9 cellular contexts compared by ENCODE assay signal in the genomic region with DNA sequence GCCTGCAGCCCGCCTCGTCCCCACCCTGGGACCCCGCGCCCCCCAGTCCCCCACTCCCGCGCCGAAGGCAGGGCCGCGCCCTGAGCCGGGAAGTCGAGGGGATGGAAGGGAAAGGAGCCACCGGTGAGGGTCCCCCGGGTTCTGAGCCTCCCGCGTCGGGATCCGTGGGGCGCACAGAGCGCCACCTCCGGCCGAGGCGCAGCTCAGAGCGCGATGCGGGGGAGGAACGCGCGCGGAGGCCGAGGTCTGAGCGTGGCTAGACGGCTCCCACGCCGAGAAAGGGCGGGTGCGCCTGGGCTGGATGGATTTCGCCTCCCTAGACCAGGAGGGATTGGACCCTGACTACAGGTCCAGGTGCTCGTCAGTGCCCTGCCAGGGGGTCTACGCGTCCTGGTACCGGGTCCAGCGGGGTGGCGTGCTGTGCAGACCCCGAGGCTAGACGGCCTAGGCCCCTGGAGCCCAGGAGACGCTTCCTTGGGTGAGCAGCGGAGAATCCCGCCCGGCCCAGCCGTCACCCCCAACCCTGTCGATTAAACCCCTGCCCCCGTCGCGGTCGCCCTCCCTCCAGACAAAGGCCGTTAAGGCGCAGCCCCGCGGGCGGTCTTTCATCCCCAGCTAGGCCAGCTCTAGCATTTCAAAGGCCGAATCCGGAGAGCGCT. TPM values are rescaled to one million over a fixed set of nuclear protein-coding genes. Genes with fewer than 3 reads are reported as not detected.
DNase-seq lines count a peak whose midpoint lies in the region; ATAC-seq and TF ChIP-seq lines count a peak whose summit lies in the region.
"Had no signal": no experiment of that assay in that cellular context is flagged by ENCODE, and none has a peak within 500 bp of the region (broad histone marks: within the 10 kb centered on the region; RNA-seq: fewer than 3 reads in every experiment).

No MANE protein-coding gene starts in this region.

- TF ChIP-seq CTCF in parathyroid adenoma (IDR thresholded peaks at IDR 0.05) (no peak), MM.1S (IDR thresholded peaks at IDR 0.05; ENCODE audit: low read length) (no peak)

- H3K27ac Mint-ChIP-seq in CD8-positive, alpha-beta memory T cell, result no peak overlapping the region

- no peak overlapping the region for H3K27ac ChIP-seq in CD8-positive, alpha-beta memory T cell (ENCODE audit: low read depth, low read length)
- H3K27ac ChIP-seq in epithelial cell of prostate (peak overlapping the region; percentile 80), parathyroid adenoma (peak overlapping the region; percentile 64), MM.1S (ENCODE audit: low read length) (no peak overlapping the region)

- no peaks in the 10 kb centered on the region for H3K9me2 ChIP-seq in MM.1S (replicated peaks; ENCODE audit: insufficient read depth, low read length)

- no peaks in the 10 kb centered on the region for H3K9me3 ChIP-seq in CD8-positive, alpha-beta memory T cell (ENCODE audit: low read length)
- H3K9me3 ChIP-seq in parathyroid adenoma (ENCODE audit: control insufficient read depth, low read length), result no peaks in the 10 kb centered on the region
- H3K9me3 ChIP-seq in MM.1S (replicated peaks; ENCODE audit: insufficient read depth, low read length), result no peaks in the 10 kb centered on the region

- H3K27me3 ChIP-seq in CD8-positive, alpha-beta memory T cell (ENCODE audit: insufficient read depth, low read length, poor library complexity, severe bottlenecking), result peaks cover 22% of the 10 kb centered on the region
- no peaks in the 10 kb centered on the region for H3K27me3 ChIP-seq in parathyroid adenoma (ENCODE audit: control insufficient read depth, insufficient read depth, low read length)
- H3K27me3 ChIP-seq in MM.1S (replicated peaks; ENCODE audit: insufficient read depth, low read length), result no peaks in the 10 kb centered on the region

- H3K36me3 Mint-ChIP-seq in CD8-positive, alpha-beta memory T cell, result no peaks in the 10 kb centered on the region

- H3K9me3 Mint-ChIP-seq in CD8-positive, alpha-beta memory T cell, result peaks cover 0 to 2% (median 0%) of the 10 kb centered on the region in 5 donors

- H3K79me2 ChIP-seq in parathyroid adenoma (no peaks in the 10 kb centered on the region), MM.1S (ENCODE audit: low read length) (no peaks in the 10 kb centered on the region)

- peak overlapping the region; percentile 78 for H3K4me2 ChIP-seq in parathyroid adenoma (ENCODE audit: low read length)
- H3K4me2 ChIP-seq in MM.1S (ENCODE audit: low read depth, low read length), result no peak overlapping the region

- H4K20me1 ChIP-seq in MM.1S (ENCODE audit: insufficient read depth, low read length), result no peaks in the 10 kb centered on the region

- H3K4me3 ChIP-seq in CD8-positive, alpha-beta memory T cell (ENCODE audit: low read length), result no peak overlapping the region
- H3K4me3 ChIP-seq in parathyroid adenoma (ENCODE audit: low read depth, low read length) (peak overlapping the region; percentile 43), MM.1S (ENCODE audit: low read length) (no peak overlapping the region)

- H3K4me3 Mint-ChIP-seq in CD8-positive, alpha-beta memory T cell, result peak overlapping the region in 4 of 7 donors; percentile 25 to 54 (median 42)

- no peak for DNase-seq in CD8-positive, alpha-beta memory T cell
- DNase-seq in epithelial cell of prostate (ENCODE audit: low read depth, low spot score) (no peak), C1 segment of cervical spinal cord (lab: John Stamatoyannopoulos, UW) (no peak), MM.1S (no peak), NCI-H2107 (lab: John Stamatoyannopoulos, UW) (no peak)
- DNase-seq: stimulated activated CD8-positive, alpha-beta memory T cell treated with anti-CD3 and anti-CD28 coated beads, Interleukin-4, amount 100 ng/mL, for 48 hours had no signal

- no peaks in the 10 kb centered on the region for H3K36me3 ChIP-seq in CD8-positive, alpha-beta memory T cell (ENCODE audit: insufficient read depth, low read length)
- H3K36me3 ChIP-seq in parathyroid adenoma (ENCODE audit: control insufficient read depth, insufficient read depth, low read length), result no peaks in the 10 kb centered on the region
- no peaks in the 10 kb centered on the region for H3K36me3 ChIP-seq in MM.1S (replicated peaks; ENCODE audit: insufficient read depth, low read length)

- H3F3A ChIP-seq in MM.1S (ENCODE audit: insufficient read depth, low read length), result no peaks in the 10 kb centered on the region

- POLR2A ChIA-PET in CD8-positive, alpha-beta memory T cell (lab: Charles Lee), result no interaction called here

- H2AFZ ChIP-seq in parathyroid adenoma, result peak overlapping the region; percentile 75
- H2AFZ ChIP-seq in MM.1S (ENCODE audit: low read length), result no peak overlapping the region

- peaks cover 11 to 27% (median 11%) of the 10 kb centered on the region in 3 donors for H3K4me1 Mint-ChIP-seq in CD8-positive, alpha-beta memory T cell

- ATAC-seq in SK-N-SH treated with all-trans-retinoic acid at 6 μM for 48 hours (peak; percentile 2; the same call in 1 of the 3 replicates), HG02852 (IDR thresholded peaks at IDR 0.05; ENCODE audit: unreplicated experiment) (no peak)

- peaks cover 25 to 39% of the 10 kb centered on the region in 2 donors for H3K27me3 Mint-ChIP-seq in CD8-positive, alpha-beta memory T cell

- CTCF ChIA-PET in CD8-positive, alpha-beta memory T cell (lab: Charles Lee), result no interaction called here

- peaks cover 12% of the 10 kb centered on the region for H3K4me1 ChIP-seq in CD8-positive, alpha-beta memory T cell (ENCODE audit: insufficient read depth, low read length)
- H3K4me1 ChIP-seq in parathyroid adenoma (peaks cover 9% of the 10 kb centered on the region), MM.1S (ENCODE audit: low read length) (no peaks in the 10 kb centered on the region)

- H3K9ac ChIP-seq in parathyroid adenoma, result peak overlapping the region; percentile 67
- H3K9ac ChIP-seq in MM.1S (ENCODE audit: low read length), result no peak overlapping the region

TF ChIP-seq in SK-N-SH treated with all-trans-retinoic acid at 6 μM for 48 hours, 23 proteins besides CTCF, POLR2A, EP300 and RAD21:
- TF ChIP-seq BACH2 (CRISPR knock-in tag; IDR thresholded peaks at IDR 0.05; ENCODE audit: borderline replicate concordance) (no peak), ZFP3 (CRISPR knock-in tag; IDR thresholded peaks at IDR 0.05) (no peak), ZNF8 (CRISPR knock-in tag; IDR thresholded peaks at IDR 0.05) (no peak), ARNTL (CRISPR knock-in tag; IDR thresholded peaks at IDR 0.05; ENCODE audit: borderline replicate concordance, low read depth) (no peak), PPARA (CRISPR knock-in tag; IDR thresholded peaks at IDR 0.05; ENCODE audit: borderline replicate concordance) (no peak)
- TF ChIP-seq, protein P1, sequence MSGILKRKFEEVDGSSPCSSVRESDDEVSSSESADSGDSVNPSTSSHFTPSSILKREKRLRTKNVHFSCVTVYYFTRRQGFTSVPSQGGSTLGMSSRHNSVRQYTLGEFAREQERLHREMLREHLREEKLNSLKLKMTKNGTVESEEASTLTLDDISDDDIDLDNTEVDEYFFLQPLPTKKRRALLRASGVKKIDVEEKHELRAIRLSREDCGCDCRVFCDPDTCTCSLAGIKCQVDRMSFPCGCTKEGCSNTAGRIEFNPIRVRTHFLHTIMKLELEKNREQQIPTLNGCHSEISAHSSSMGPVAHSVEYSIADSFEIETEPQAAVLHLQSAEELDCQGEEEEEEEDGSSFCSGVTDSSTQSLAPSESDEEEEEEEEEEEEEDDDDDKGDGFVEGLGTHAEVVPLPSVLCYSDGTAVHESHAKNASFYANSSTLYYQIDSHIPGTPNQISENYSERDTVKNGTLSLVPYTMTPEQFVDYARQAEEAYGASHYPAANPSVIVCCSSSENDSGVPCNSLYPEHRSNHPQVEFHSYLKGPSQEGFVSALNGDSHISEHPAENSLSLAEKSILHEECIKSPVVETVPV (CRISPR knock-in tag; IDR thresholded peaks at IDR 0.05), result no peak

RNA-seq across cellular contexts. Expression of a gene that starts 1.0 kb away (rescaled TPM):
- 10 to 100 TPM; 11.6 to 11.9 TPM for total RNA-seq in CD8-positive, alpha-beta memory T cell
- polyA plus RNA-seq in CD8-positive, alpha-beta memory T cell, result 0.68 TPM

Comparison
In these comparisons a context has a peak if more than half of its experiments do, and no peak if none do; other contexts are left out.
1. H3K27ac ChIP-seq: peak in epithelial cell of prostate (single experiment) and parathyroid adenoma (single experiment); none in CD8-positive, alpha-beta memory T cell (single experiment) and MM.1S (single experiment).